In genomic region chr17:17183744-17184143, GRCh38 we compare ENCODE assay signal across 21 cellular contexts. TPM values are rescaled to one million over a fixed set of nuclear protein-coding genes. Genes with fewer than 3 reads are reported as not detected.
A peak's percentile ranks its signal among the peaks of the same experiment; 100 is the strongest.
DNase-seq lines count a peak whose midpoint lies in the region; ATAC-seq and TF ChIP-seq lines count a peak whose summit lies in the region.
"Had no signal": no experiment of that assay in that cellular context is flagged by ENCODE, and none has a peak within 500 bp of the region (broad histone marks: within the 10 kb centered on the region; RNA-seq: fewer than 3 reads in every experiment).

No MANE protein-coding gene starts in this region.

- H3K9me3 ChIP-seq in T-helper 17 cell (ENCODE audit: control insufficient read depth, low read length, poor library complexity, severe bottlenecking) (no peaks in the 10 kb centered on the region), osteoblast (ENCODE audit: low read depth, low read length) (no peaks in the 10 kb centered on the region)
- H3K9me3 ChIP-seq: A549, adrenal gland had no signal

- no peak for ATAC-seq in T-helper 17 cell
- ATAC-seq in Right ventricle myocardium superior (ENCODE audit: poor library complexity), result peak; percentile 66
- ATAC-seq in natural killer cell treated with Interleukin-12 subunit alpha and Interleukin-12 subunit beta and Interleukin-15 and Interleukin-18, amount 100 ng/mL, for 72 hours, result no peak
- ATAC-seq in GM18873 (IDR thresholded peaks at IDR 0.05; ENCODE audit: low FRiP score, unreplicated experiment), result no peak
- ATAC-seq: A549 had no signal

- DNase-seq in activated CD4-positive, alpha-beta T cell treated with anti-CD3 and anti-CD28 coated beads, Interleukin-2, amount 50 U/mL, for 48 hours, result peak; percentile 20 to 36
- no peak for DNase-seq in activated CD4-positive, alpha-beta T cell treated with anti-CD3 and anti-CD28 coated beads, Interleukin-2, amount 50 U/mL, for 1 hour
- DNase-seq in T-helper 17 cell (no peak), Right ventricle myocardium superior (no peak), osteoblast (ENCODE audit: insufficient read length, low spot score, missing footprints) (no peak), NCI-H1694 treated with DMSO at 0.1 percent for 48 hours (lab: John Stamatoyannopoulos, UW) (no peak)
- no peak for DNase-seq in natural killer cell treated with Interleukin-12 subunit alpha and Interleukin-12 subunit beta and Interleukin-15 and Interleukin-18, amount 100 ng/mL, for 72 hours (ENCODE audit: low spot score)
- DNase-seq: activated CD8-positive, alpha-beta memory T cell treated with anti-CD3 and anti-CD28 coated beads, Interleukin-2, amount 50 U/mL, for 48 hours; adrenal gland; caudate nucleus; Karpas-422; NCI-H1092; NCI-H524; WERI-Rb-1 had no signal

- intact Hi-C loops in Right ventricle myocardium superior (cut with DNase I), result no loop called here

- H2AFZ ChIP-seq in osteoblast (ENCODE audit: low read length), result no peak overlapping the region

- peaks cover 54% of the 10 kb centered on the region for H3K4me1 Mint-ChIP-seq in T-helper 17 cell
- H3K4me1 Mint-ChIP-seq in natural killer cell treated with Interleukin-12 subunit alpha and Interleukin-12 subunit beta and Interleukin-15 and Interleukin-18, amount 100 ng/mL, for 72 hours (ENCODE audit: low read depth in 2 of 2), result peaks cover 30 to 52% of the 10 kb centered on the region in 2 donors

- peaks cover 25% of the 10 kb centered on the region for H4K20me1 ChIP-seq in osteoblast (ENCODE audit: insufficient read depth, low read length)

- peak overlapping the region; percentile 76 for H3K4me3 Mint-ChIP-seq in T-helper 17 cell
- H3K4me3 Mint-ChIP-seq in natural killer cell treated with Interleukin-12 subunit alpha and Interleukin-12 subunit beta and Interleukin-15 and Interleukin-18, amount 100 ng/mL, for 72 hours, result peak overlapping the region; percentile 21
- H3K4me3 Mint-ChIP-seq: CD14-positive monocyte had no signal

- H3K4me3 ChIP-seq in osteoblast (ENCODE audit: insufficient read depth, low read length), result no peak overlapping the region
- H3K4me3 ChIP-seq: A549, adrenal gland, lung, smooth muscle cell had no signal

- peaks cover 5% of the 10 kb centered on the region for H3K36me3 Mint-ChIP-seq in T-helper 17 cell (ENCODE audit: low read depth)
- H3K36me3 Mint-ChIP-seq in natural killer cell treated with Interleukin-12 subunit alpha and Interleukin-12 subunit beta and Interleukin-15 and Interleukin-18, amount 100 ng/mL, for 72 hours, result peaks cover 12% of the 10 kb centered on the region

- no peaks in the 10 kb centered on the region for H3K9me3 Mint-ChIP-seq in natural killer cell treated with Interleukin-12 subunit alpha and Interleukin-12 subunit beta and Interleukin-15 and Interleukin-18, amount 100 ng/mL, for 72 hours
- H3K9me3 Mint-ChIP-seq: CD14-positive monocyte had no signal

- H3K79me2 ChIP-seq in osteoblast (ENCODE audit: insufficient read depth, low read length), result no peaks in the 10 kb centered on the region

- H3K27me3 ChIP-seq in osteoblast (ENCODE audit: insufficient read depth, low read length), result no peaks in the 10 kb centered on the region
- H3K27me3 ChIP-seq: adrenal gland had no signal

- H3K27me3 Mint-ChIP-seq in T-helper 17 cell, result no peaks in the 10 kb centered on the region
- H3K27me3 Mint-ChIP-seq in natural killer cell treated with Interleukin-12 subunit alpha and Interleukin-12 subunit beta and Interleukin-15 and Interleukin-18, amount 100 ng/mL, for 72 hours, result no peaks in the 10 kb centered on the region
- H3K27me3 Mint-ChIP-seq: progenitor cell of endocrine pancreas had no signal

- H3K27ac Mint-ChIP-seq in T-helper 17 cell, result peak overlapping the region; percentile 100
- peak overlapping the region; percentile 62 to 68 for H3K27ac Mint-ChIP-seq in natural killer cell treated with Interleukin-12 subunit alpha and Interleukin-12 subunit beta and Interleukin-15 and Interleukin-18, amount 100 ng/mL, for 72 hours
- H3K27ac Mint-ChIP-seq: progenitor cell of endocrine pancreas had no signal

- H3K36me3 ChIP-seq in osteoblast (ENCODE audit: insufficient read depth, low read length), result peaks cover 93% of the 10 kb centered on the region

- TF ChIP-seq CTCF in osteoblast (IDR thresholded peaks at IDR 0.05; ENCODE audit: extremely low read depth, low read depth, low read length), result no peak

- H3K27ac ChIP-seq in osteoblast (ENCODE audit: low read depth, low read length), result no peak overlapping the region
- H3K27ac ChIP-seq: A549, adrenal gland, WERI-Rb-1 had no signal

- no peak overlapping the region for H3K4me2 ChIP-seq in osteoblast (ENCODE audit: insufficient read depth, low read length)
- H3K4me2 ChIP-seq: A549, smooth muscle cell had no signal

- peaks cover 19% of the 10 kb centered on the region for H3K4me1 ChIP-seq in osteoblast (ENCODE audit: insufficient read depth, low read length)

RNA-seq across cellular contexts. Expression of gene PLD6, which starts 22.4 kb away (rescaled TPM):
- 10 to 100 TPM; 13.2 to 15.3 TPM for total RNA-seq in T-helper 17 cell
- 10.2 TPM for total RNA-seq in Right ventricle myocardium superior
- 10 to 100 TPM in 1 of 2 donors, 1 to 10 TPM in 1; 3.4 to 18.2 TPM for total RNA-seq in natural killer cell treated with Interleukin-12 subunit alpha and Interleukin-12 subunit beta and Interleukin-15 and Interleukin-18, amount 100 ng/mL, for 72 hours
- total RNA-seq in osteoblast, result 1.4 and 2.7 TPM in 2 replicates
- total RNA-seq: HT1080 had no signal

RNA-seq across cellular contexts. Expression of gene FLCN, which starts 53.2 kb away (rescaled TPM):
- total RNA-seq in T-helper 17 cell, result 10 to 100 TPM; 34.1 to 44.9 TPM
- total RNA-seq in Right ventricle myocardium superior, result 52.3 TPM
- 10 to 100 TPM; 41.2 to 43.8 TPM for total RNA-seq in natural killer cell treated with Interleukin-12 subunit alpha and Interleukin-12 subunit beta and Interleukin-15 and Interleukin-18, amount 100 ng/mL, for 72 hours
- 104 and 174 TPM in 2 replicates for total RNA-seq in osteoblast

Comparison
In these comparisons a context has a peak if more than half of its experiments do, and no peak if none do; other contexts are left out.
1. DNase-seq: peak in activated CD4-positive, alpha-beta T cell treated with anti-CD3 and anti-CD28 coated beads, Interleukin-2, amount 50 U/mL, for 48 hours (2 of 2); none in activated CD4-positive, alpha-beta T cell treated with anti-CD3 and anti-CD28 coated beads, Interleukin-2, amount 50 U/mL, for 1 hour (single experiment), T-helper 17 cell (0 of 3), Right ventricle myocardium superior (single experiment), natural killer cell treated with Interleukin-12 subunit alpha and Interleukin-12 subunit beta and Interleukin-15 and Interleukin-18, amount 100 ng/mL, for 72 hours (single experiment), osteoblast (single experiment) and NCI-H1694 treated with DMSO at 0.1 percent for 48 hours (single experiment).